1 cellular context compared by ENCODE assay signal in genomic region chr1:1233567-1233892, GRCh38.
TF ChIP-seq lines count a peak whose summit lies in the region.

No MANE protein-coding gene starts in this region.

TF ChIP-seq in GM12891, 5 proteins besides CTCF, POLR2A, EP300 and RAD21:
- TF ChIP-seq TAF1 (IDR thresholded peaks at IDR 0.05; ENCODE audit: low read depth, low read length), result no peak
- TF ChIP-seq PAX5 (IDR thresholded peaks at IDR 0.05; ENCODE audit: insufficient read depth, low read length, severe bottlenecking), result no peak
- TF ChIP-seq SPI1 (IDR thresholded peaks at IDR 0.05; ENCODE audit: low read depth, low read length), result no peak
- TF ChIP-seq POLR2AphosphoS5 (IDR thresholded peaks at IDR 0.05; ENCODE audit: low read depth, low read length), result no peak
- no peak for TF ChIP-seq POU2F2 (IDR thresholded peaks at IDR 0.05; ENCODE audit: low read depth, low read length)
